In genomic region chr5:14748180-14748900, GRCh38 we compare ENCODE assay signal across 17 cellular contexts.
"Had no signal": no experiment of that assay in that cellular context is flagged by ENCODE, and none has a peak within 500 bp of the region (broad histone marks: within the 10 kb centered on the region; RNA-seq: fewer than 3 reads in every experiment).

No MANE protein-coding gene starts in this region.

- H3K27ac ChIP-seq: esophagus squamous epithelium, ovary, sigmoid colon, SK-N-MC, spleen, tibial nerve, uterus had no signal

- DNase-seq: activated CD4-positive, alpha-beta T cell treated with anti-CD3 and anti-CD28 coated beads for 36 hours; activated CD8-positive, alpha-beta T cell treated with anti-CD3 and anti-CD28 coated beads for 36 hours; activated effector memory CD4-positive, alpha-beta T cell treated with Interleukin-2 at 50 U/mL for 16 hours; activated T-cell treated with anti-CD3 and anti-CD28 coated beads, Interleukin-2, amount 50 U/mL, for 48 hours; effector memory CD4-positive, alpha-beta T cell; esophagus squamous epithelium; foreskin melanocyte; head of caudate nucleus; left ventricle myocardium superior; ovary; sigmoid colon; spleen; stimulated activated naive B cell treated with anti-CD40 and anti-IgM and Interleukin-4, amounts not matched to agents 10 μg/mL and 1 μg/mL and 100 μg/mL, for 72 hours; uterus had no signal

- H3K4me1 ChIP-seq: uterus had no signal

- ATAC-seq: activated CD4-positive, alpha-beta T cell treated with anti-CD3 and anti-CD28 coated beads for 36 hours; activated CD8-positive, alpha-beta T cell treated with anti-CD3 and anti-CD28 coated beads for 36 hours; left ventricle myocardium superior; stimulated activated naive B cell treated with anti-CD40 and anti-IgM and Interleukin-4, amounts not matched to agents 10 μg/mL and 1 μg/mL and 100 μg/mL, for 72 hours; WTC11 had no signal

- H3K9me3 ChIP-seq: esophagus squamous epithelium, ovary, sigmoid colon, spleen, tibial nerve, uterus had no signal

- H3K36me3 ChIP-seq: ovary, uterus had no signal

- H3K4me3 ChIP-seq: esophagus squamous epithelium, ovary, sigmoid colon, SK-N-MC, spleen, tibial nerve, uterus had no signal

- H3K27me3 ChIP-seq: esophagus squamous epithelium, ovary, sigmoid colon, spleen, tibial nerve, uterus had no signal
